In the genomic region with DNA sequence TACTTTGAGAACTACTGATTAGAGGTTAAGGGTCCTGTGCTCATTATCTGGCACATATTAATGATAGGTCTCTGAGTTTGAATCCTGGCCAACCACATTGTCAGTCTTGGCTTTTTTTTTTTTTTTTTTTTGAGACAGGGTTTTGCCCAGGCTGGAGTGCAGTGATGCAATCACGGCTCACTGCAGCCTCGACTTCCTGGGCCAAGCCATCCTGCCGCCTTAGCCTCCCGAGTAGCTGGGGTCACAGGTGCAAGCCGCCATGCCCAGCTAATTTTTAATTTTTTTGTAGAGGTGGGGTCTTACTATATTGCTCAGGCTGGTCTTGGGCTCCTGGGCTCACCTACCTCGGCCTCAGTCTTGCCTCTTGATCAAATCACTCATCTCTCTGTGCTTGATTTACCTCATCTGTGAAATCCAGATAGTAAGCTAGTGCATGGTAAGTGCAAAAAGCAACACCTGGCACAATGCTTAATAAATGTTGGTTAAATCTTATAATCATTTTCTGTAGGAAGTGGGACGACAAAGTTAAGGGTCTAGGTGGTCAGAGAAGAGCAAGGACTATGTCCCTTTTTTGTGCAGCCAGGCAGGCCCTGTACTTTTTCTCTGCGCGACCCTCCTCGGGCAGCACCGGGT, we compare ENCODE assay signal across 8 cellular contexts. TPM values are rescaled to one million over a fixed set of nuclear protein-coding genes. Genes with fewer than 3 reads are reported as not detected.
DNase-seq lines count a peak whose midpoint lies in the region; ATAC-seq and TF ChIP-seq lines count a peak whose summit lies in the region.

No MANE protein-coding gene starts in this region.

- no peak for TF ChIP-seq EP300 in transverse colon (IDR thresholded peaks at IDR 0.05; ENCODE audit: low read depth)

- peak overlapping the region; percentile 90 for H3K27ac Mint-ChIP-seq in activated naive CD4-positive, alpha-beta T cell treated with anti-CD3 and anti-CD28 coated beads for 36 hours
- H3K27ac Mint-ChIP-seq in activated naive CD8-positive, alpha-beta T cell treated with anti-CD3 and anti-CD28 coated beads, Interleukin-2, amount 10 ng/mL, durations not matched to agents 7 days and 5 days: peak overlapping the region; percentile 89

- no peak for TF ChIP-seq CTCF in liver (IDR thresholded peaks at IDR 0.05; ENCODE audit: low read depth, low read length, missing input control)
- TF ChIP-seq CTCF in transverse colon (IDR thresholded peaks at IDR 0.05): no peak

- H3K27ac ChIP-seq in liver (ENCODE audit: low read depth in 1 of 2, low read length in 2 of 2): peak overlapping the region; percentile 91
- H3K27ac ChIP-seq in transverse colon: peak overlapping the region; percentile 87 to 95 (median 92)

- peaks cover 6 to 33% (median 20%) of the 10 kb centered on the region in 4 donors for H3K4me1 ChIP-seq in liver (ENCODE audit: control insufficient read depth in 4 of 4, insufficient read depth in 4 of 4, low read length in 3 of 4)
- H3K4me1 ChIP-seq in transverse colon: peaks cover 7 to 17% (median 11%) of the 10 kb centered on the region in 4 donors

- H3K9ac ChIP-seq in liver (ENCODE audit: low read depth in 1 of 2, low read length in 2 of 2): peak overlapping the region; percentile 15 to 66

- no peak for TF ChIP-seq POLR2A in transverse colon (IDR thresholded peaks at IDR 0.05)

- H3K27me3 Mint-ChIP-seq in activated naive CD4-positive, alpha-beta T cell treated with anti-CD3 and anti-CD28 coated beads for 36 hours (ENCODE audit: low read depth): no peaks in the 10 kb centered on the region
- peaks cover 2% of the 10 kb centered on the region for H3K27me3 Mint-ChIP-seq in activated naive CD8-positive, alpha-beta T cell treated with anti-CD3 and anti-CD28 coated beads, Interleukin-2, amount 10 ng/mL, durations not matched to agents 7 days and 5 days

- 30% methylated on average over 11 of the region's 11 CpGs for WGBS in liver
- WGBS in transverse colon (ENCODE audit: low coverage in 1 of 2), 2 donors: 50% methylated on average over 11 of the region's 11 CpGs; no CpG with 5 or more reads in 1 of the 2 donors

- POLR2A ChIA-PET in activated naive CD8-positive, alpha-beta T cell treated with anti-CD3 and anti-CD28 coated beads, Interleukin-2, amount 10 ng/mL, durations not matched to agents 7 days and 5 days (lab: Charles Lee): interaction anchor here (1.6 to 2.8 kb wide), 3 partner anchors 52 to 503 kb away, joined by 4 to 11 read pairs (median 7); partner anchors contain the start of genes MSL2 and STAG1

- intact Hi-C loops in activated naive CD4-positive, alpha-beta T cell treated with anti-CD3 and anti-CD28 coated beads for 36 hours (cut with micrococcal nuclease): loop anchor here (1.0 to 5.0 kb wide), 9 partner anchors 53 to 765 kb away; partner anchors contain the start of genes MSL2, NCK1, PPP2R3A and STAG1
- intact Hi-C loops in transverse colon (cut with DNase I; ENCODE audit: low total_unique reads): loop anchor here (2.0 to 10.0 kb wide), 2 partner anchors 55 to 179 kb away; partner anchors contain the start of gene MSL2

- no peaks in the 10 kb centered on the region for H3K9me3 ChIP-seq in liver (ENCODE audit: control insufficient read depth in 4 of 4, low read length in 3 of 4)
- no peaks in the 10 kb centered on the region for H3K9me3 ChIP-seq in transverse colon

- no peaks in the 10 kb centered on the region for H3K9me3 Mint-ChIP-seq in activated naive CD4-positive, alpha-beta T cell treated with anti-CD3 and anti-CD28 coated beads for 36 hours
- no peaks in the 10 kb centered on the region for H3K9me3 Mint-ChIP-seq in activated naive CD8-positive, alpha-beta T cell treated with anti-CD3 and anti-CD28 coated beads, Interleukin-2, amount 10 ng/mL, durations not matched to agents 7 days and 5 days

- H3K4me1 Mint-ChIP-seq in activated naive CD4-positive, alpha-beta T cell treated with anti-CD3 and anti-CD28 coated beads for 36 hours (ENCODE audit: low read depth): peaks cover 18% of the 10 kb centered on the region
- peaks cover 15% of the 10 kb centered on the region for H3K4me1 Mint-ChIP-seq in activated naive CD8-positive, alpha-beta T cell treated with anti-CD3 and anti-CD28 coated beads, Interleukin-2, amount 10 ng/mL, durations not matched to agents 7 days and 5 days

- CTCF ChIA-PET in activated naive CD4-positive, alpha-beta T cell treated with anti-CD3 and anti-CD28 coated beads for 36 hours (lab: Charles Lee): interaction anchor here (1.4 to 1.6 kb wide), 2 partner anchors 55 to 171 kb away, joined by 4 read pairs; no protein-coding TSS in a partner anchor

- in situ Hi-C loops in transverse colon (cut with MboI; ENCODE audit: low pct_ligation_motif_present in 1 of 4, low pct_unique_long_range_greater_than_20kb in 1 of 4, low sequenced_read_pairs in 3 of 4): loop anchor here (10.0 to 25.0 kb wide), 2 partner anchors 162 to 165 kb away; no protein-coding TSS in a partner anchor

- no peaks in the 10 kb centered on the region for H3K36me3 ChIP-seq in liver (ENCODE audit: control insufficient read depth in 4 of 4, insufficient read depth in 3 of 4, low read depth in 1 of 4, low read length in 3 of 4)
- no peaks in the 10 kb centered on the region for H3K36me3 ChIP-seq in transverse colon

- H3K27me3 ChIP-seq in liver (ENCODE audit: control insufficient read depth in 4 of 4, insufficient read depth in 4 of 4, low read length in 3 of 4) (no peaks in the 10 kb centered on the region), transverse colon (no peaks in the 10 kb centered on the region)

- ATAC-seq in activated naive CD8-positive, alpha-beta T cell treated with anti-CD3 and anti-CD28 coated beads, Interleukin-2, amount 10 ng/mL, durations not matched to agents 7 days and 5 days (ENCODE audit: low read depth): no peak
- ATAC-seq in HG02623 (IDR thresholded peaks at IDR 0.05; ENCODE audit: unreplicated experiment): no peak

- no peak for TF ChIP-seq RAD21 in liver (IDR thresholded peaks at IDR 0.05)

- peaks cover 1% of the 10 kb centered on the region for H3K36me3 Mint-ChIP-seq in activated naive CD4-positive, alpha-beta T cell treated with anti-CD3 and anti-CD28 coated beads for 36 hours (ENCODE audit: low read depth)
- no peaks in the 10 kb centered on the region for H3K36me3 Mint-ChIP-seq in activated naive CD8-positive, alpha-beta T cell treated with anti-CD3 and anti-CD28 coated beads, Interleukin-2, amount 10 ng/mL, durations not matched to agents 7 days and 5 days

- DNase-seq in activated naive CD4-positive, alpha-beta T cell treated with anti-CD3 and anti-CD28 coated beads for 36 hours: peak; percentile 15
- DNase-seq in activated naive CD4-positive, alpha-beta T cell (lab: John Stamatoyannopoulos, UW): no peak
- no peak for DNase-seq in activated naive CD8-positive, alpha-beta T cell treated with anti-CD3 and anti-CD28 coated beads, Interleukin-2, amount 10 ng/mL, durations not matched to agents 7 days and 5 days
- DNase-seq in transverse colon (no peak), NCI-H526 (lab: John Stamatoyannopoulos, UW) (no peak), NCI-H1105 treated with DMSO at 0.1 percent for 48 hours (lab: John Stamatoyannopoulos, UW) (no peak)

- peak overlapping the region; percentile 83 for H3K4me3 Mint-ChIP-seq in activated naive CD4-positive, alpha-beta T cell treated with anti-CD3 and anti-CD28 coated beads for 36 hours
- H3K4me3 Mint-ChIP-seq in activated naive CD8-positive, alpha-beta T cell treated with anti-CD3 and anti-CD28 coated beads, Interleukin-2, amount 10 ng/mL, durations not matched to agents 7 days and 5 days: peak overlapping the region; percentile 85

- H3K4me3 ChIP-seq in liver (ENCODE audit: low read depth in 1 of 3, low read length in 3 of 3) (peak overlapping the region; percentile 35 to 80 (median 79)), transverse colon (peak overlapping the region; percentile 8 to 66 (median 52))

TF ChIP-seq in liver, 16 proteins besides CTCF, POLR2A, EP300 and RAD21 (continues in another document):
- TF ChIP-seq HNF4A (conservative IDR thresholded peaks at IDR 0.05): no peak
- TF ChIP-seq HNF4G (IDR thresholded peaks at IDR 0.05): no peak
- no peak for TF ChIP-seq MAX (IDR thresholded peaks at IDR 0.05)
- no peak for TF ChIP-seq TAF1 (conservative IDR thresholded peaks at IDR 0.05)
- TF ChIP-seq EGR1 (IDR thresholded peaks at IDR 0.05; ENCODE audit: low read depth in 2 of 2): no peak
- TF ChIP-seq FOXA2 (IDR thresholded peaks at IDR 0.05): no peak
- no peak for TF ChIP-seq GABPA (IDR thresholded peaks at IDR 0.05 in 1 of 2, conservative IDR thresholded peaks at IDR 0.05 in 1 of 2)

RNA-seq across cellular contexts. Expression of gene PCCB, which starts 0.4 kb away (rescaled TPM):
- 10 to 100 TPM; 86.0 to 87.6 TPM for total RNA-seq in activated naive CD4-positive, alpha-beta T cell treated with anti-CD3 and anti-CD28 coated beads for 36 hours
- 10 to 100 TPM; 23.9 to 25.2 TPM for total RNA-seq in activated naive CD8-positive, alpha-beta T cell treated with anti-CD3 and anti-CD28 coated beads, Interleukin-2, amount 10 ng/mL, durations not matched to agents 7 days and 5 days
- total RNA-seq in liver: 100 to 1,000 TPM in 1 of 2 donors, 10 to 100 TPM in 1; 82.7 to 107 TPM
- 100 to 1,000 TPM in 1 of 2 donors, 10 to 100 TPM in 1; 72.8 to 120 TPM for polyA plus RNA-seq in liver
- total RNA-seq in transverse colon: 10 to 100 TPM in 3 of 4 donors, 1 to 10 TPM in 1; 5.2 to 63.1 (median 48.0) TPM

RNA-seq across cellular contexts. Expression of gene MSL2, which starts 53.6 kb away (rescaled TPM):
- total RNA-seq in activated naive CD4-positive, alpha-beta T cell treated with anti-CD3 and anti-CD28 coated beads for 36 hours: 10 to 100 TPM; 40.6 to 42.7 TPM
- total RNA-seq in activated naive CD8-positive, alpha-beta T cell treated with anti-CD3 and anti-CD28 coated beads, Interleukin-2, amount 10 ng/mL, durations not matched to agents 7 days and 5 days: 10 to 100 TPM; 71.4 to 71.5 TPM
- total RNA-seq in liver (10 to 100 TPM; 13.8 to 18.7 TPM), transverse colon (10 to 100 TPM; 18.2 to 42.7 (median 31.7) TPM)
- polyA plus RNA-seq in liver: 1 to 10 TPM; 2.7 to 4.4 TPM
